ENCODE assay signal across 1 cellular context in the genomic region with DNA sequence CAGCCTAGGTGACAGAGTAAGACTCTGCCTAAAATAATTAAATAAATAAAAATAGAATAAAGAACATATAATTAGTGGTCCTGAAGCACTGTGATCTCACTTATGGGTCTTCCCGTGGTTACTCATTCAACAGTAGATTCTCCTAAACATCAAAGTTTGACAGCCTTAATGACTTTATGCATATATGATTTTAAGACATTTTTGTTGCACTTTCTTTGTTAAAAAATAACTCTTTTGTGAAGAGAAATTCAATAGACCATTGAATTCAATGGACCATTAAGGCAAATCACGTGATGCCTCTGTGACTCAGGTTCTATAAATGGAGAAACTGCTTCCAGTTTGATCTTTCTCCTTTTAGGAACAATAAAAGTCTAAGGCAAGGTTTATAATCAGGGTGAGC.
TF ChIP-seq lines count a peak whose summit lies in the region.

No MANE protein-coding gene starts in this region.

TF ChIP-seq in K562, 482 proteins besides CTCF, POLR2A, EP300 and RAD21 (continued from another document):
- TF ChIP-seq, protein P1, sequence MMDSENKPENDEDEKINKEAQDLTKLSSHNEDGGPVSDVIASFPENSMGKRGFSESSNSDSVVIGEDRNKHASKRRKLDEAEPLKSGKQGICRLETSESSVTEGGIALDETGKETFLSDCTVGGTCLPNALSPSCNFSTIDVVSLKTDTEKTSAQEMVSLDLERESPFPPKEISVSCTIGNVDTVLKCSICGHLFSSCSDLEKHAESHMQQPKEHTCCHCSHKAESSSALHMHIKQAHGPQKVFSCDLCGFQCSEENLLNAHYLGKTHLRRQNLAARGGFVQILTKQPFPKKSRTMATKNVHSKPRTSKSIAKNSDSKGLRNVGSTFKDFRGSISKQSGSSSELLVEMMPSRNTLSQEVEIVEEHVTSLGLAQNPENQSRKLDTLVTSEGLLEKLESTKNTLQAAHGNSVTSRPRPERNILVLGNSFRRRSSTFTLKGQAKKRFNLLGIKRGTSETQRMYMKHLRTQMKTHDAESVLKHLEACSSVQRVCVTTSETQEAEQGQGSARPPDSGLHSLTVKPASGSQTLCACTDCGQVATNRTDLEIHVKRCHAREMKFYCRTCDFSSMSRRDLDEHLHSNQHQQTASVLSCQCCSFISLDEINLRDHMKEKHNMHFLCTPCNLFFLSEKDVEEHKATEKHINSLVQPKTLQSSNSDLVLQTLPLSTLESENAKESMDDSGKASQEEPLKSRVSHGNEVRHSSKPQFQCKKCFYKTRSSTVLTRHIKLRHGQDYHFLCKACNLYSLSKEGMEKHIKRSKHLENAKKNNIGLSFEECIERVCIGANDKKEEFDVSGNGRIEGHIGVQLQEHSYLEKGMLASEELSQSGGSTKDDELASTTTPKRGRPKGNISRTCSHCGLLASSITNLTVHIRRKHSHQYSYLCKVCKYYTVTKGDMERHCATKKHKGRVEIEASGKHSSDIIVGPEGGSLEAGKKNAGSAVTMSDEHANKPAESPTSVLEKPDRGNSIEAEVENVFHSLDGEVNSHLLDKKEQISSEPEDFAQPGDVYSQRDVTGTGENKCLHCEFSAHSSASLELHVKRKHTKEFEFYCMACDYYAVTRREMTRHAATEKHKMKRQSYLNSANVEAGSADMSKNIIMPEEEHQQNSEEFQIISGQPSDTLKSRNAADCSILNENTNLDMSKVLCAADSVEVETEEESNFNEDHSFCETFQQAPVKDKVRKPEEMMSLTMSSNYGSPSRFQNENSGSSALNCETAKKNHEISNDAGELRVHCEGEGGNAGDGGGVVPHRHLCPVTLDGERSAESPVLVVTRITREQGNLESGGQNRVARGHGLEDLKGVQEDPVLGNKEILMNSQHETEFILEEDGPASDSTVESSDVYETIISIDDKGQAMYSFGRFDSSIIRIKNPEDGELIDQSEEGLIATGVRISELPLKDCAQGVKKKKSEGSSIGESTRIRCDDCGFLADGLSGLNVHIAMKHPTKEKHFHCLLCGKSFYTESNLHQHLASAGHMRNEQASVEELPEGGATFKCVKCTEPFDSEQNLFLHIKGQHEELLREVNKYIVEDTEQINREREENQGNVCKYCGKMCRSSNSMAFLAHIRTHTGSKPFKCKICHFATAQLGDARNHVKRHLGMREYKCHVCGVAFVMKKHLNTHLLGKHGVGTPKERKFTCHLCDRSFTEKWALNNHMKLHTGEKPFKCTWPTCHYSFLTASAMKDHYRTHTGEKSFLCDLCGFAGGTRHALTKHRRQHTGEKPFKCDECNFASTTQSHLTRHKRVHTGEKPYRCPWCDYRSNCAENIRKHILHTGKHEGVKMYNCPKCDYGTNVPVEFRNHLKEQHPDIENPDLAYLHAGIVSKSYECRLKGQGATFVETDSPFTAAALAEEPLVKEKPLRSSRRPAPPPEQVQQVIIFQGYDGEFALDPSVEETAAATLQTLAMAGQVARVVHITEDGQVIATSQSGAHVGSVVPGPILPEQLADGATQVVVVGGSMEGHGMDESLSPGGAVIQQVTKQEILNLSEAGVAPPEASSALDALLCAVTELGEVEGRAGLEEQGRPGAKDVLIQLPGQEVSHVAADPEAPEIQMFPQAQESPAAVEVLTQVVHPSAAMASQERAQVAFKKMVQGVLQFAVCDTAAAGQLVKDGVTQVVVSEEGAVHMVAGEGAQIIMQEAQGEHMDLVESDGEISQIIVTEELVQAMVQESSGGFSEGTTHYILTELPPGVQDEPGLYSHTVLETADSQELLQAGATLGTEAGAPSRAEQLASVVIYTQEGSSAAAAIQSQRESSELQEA (IDR thresholded peaks at IDR 0.05; ENCODE audit: low read depth), result no peak
